19 cellular contexts compared by ENCODE assay signal in the genomic region with DNA sequence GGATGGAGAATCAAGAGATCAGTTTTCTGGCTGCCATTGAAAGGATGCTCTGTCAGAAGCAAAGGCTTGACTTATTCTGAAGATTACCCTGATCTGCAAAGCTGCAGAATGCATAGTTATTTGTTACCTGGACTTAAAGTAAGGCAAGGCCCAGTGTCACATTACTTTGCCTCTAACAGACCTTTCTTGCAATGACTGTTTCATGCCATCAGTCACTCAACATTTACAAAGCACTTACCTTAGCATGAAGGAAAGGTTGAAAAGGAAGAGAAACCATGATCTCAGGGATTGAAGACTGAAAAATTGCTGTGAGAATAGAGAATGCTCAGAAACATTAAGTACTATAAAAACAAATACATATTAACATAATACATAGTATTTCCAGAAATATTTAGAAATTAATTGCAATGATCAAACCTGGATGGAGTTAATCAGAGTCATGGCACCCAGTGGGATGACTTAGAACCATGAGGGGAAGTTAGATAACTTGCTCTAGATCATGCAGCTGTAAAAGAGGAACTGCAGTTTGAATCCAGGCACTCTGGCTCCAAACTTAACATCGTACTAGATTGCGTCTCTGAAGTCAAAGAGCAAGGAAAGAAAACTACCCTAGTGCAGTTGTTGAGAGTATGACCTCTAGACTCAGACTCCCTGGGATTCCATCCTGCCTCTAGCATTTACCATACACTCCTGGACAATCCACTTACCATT. TPM values are rescaled to one million over a fixed set of nuclear protein-coding genes. Genes with fewer than 3 reads are reported as not detected.
DNase-seq lines count a peak whose midpoint lies in the region; ATAC-seq, FAIRE-seq and TF ChIP-seq lines count a peak whose summit lies in the region.
"Had no signal": no experiment of that assay in that cellular context is flagged by ENCODE, and none has a peak within 500 bp of the region (broad histone marks: within the 10 kb centered on the region; RNA-seq: fewer than 3 reads in every experiment).

No MANE protein-coding gene starts in this region.

- peak; percentile 38 for ATAC-seq in GM21723 (IDR thresholded peaks at IDR 0.05; ENCODE audit: unreplicated experiment)
- ATAC-seq in left lung, result peak; percentile 29
- ATAC-seq in effector memory CD8-positive, alpha-beta T cell (replicated peaks), result no peak
- ATAC-seq in GM21526 (IDR thresholded peaks at IDR 0.05; ENCODE audit: low FRiP score, unreplicated experiment), result no peak
- ATAC-seq: gastrocnemius medialis; naive thymus-derived CD8-positive, alpha-beta T cell had no signal

- no TSS peak for BruUV-seq in Caco-2 (replicated peaks; lab: Mats Ljungman, UMichigan)

- intact Hi-C loops in left lung (cut with DNase I) (no loop called here), Caco-2 (cut with micrococcal nuclease; ENCODE audit: unreplicated experiment) (no loop called here)

- no peak for TF ChIP-seq POLR2A in GM12891 (IDR thresholded peaks at IDR 0.05; ENCODE audit: low read depth, low read length)

- H3K36me3 Mint-ChIP-seq in Caco-2 (ENCODE audit: insufficient read depth, unreplicated experiment), result no peaks in the 10 kb centered on the region
- H3K36me3 Mint-ChIP-seq in effector memory CD8-positive, alpha-beta T cell (ENCODE audit: insufficient read depth), result no peaks in the 10 kb centered on the region

- no peak overlapping the region for H3K4me3 Mint-ChIP-seq in Caco-2 (ENCODE audit: unreplicated experiment)
- H3K4me3 Mint-ChIP-seq in effector memory CD8-positive, alpha-beta T cell, result no peak overlapping the region
- H3K4me3 Mint-ChIP-seq: naive thymus-derived CD8-positive, alpha-beta T cell had no signal

- TF ChIP-seq CTCF in left lung (IDR thresholded peaks at IDR 0.05) (no peak), Caco-2 (IDR thresholded peaks at IDR 0.05; ENCODE audit: insufficient read depth in 1 of 2, low read depth in 1 of 2, low read length in 1 of 2, severe bottlenecking in 1 of 2, unreplicated experiment in 1 of 2) (no peak), D721Med (IDR thresholded peaks at IDR 0.05; ENCODE audit: insufficient read depth, missing control alignments) (no peak)

- peak overlapping the region in 1 of 2 donors; percentile 66 for H3K27ac ChIP-seq in left lung
- H3K27ac ChIP-seq: gastrocnemius medialis, SK-N-MC had no signal

- peaks cover 0 to 28% of the 10 kb centered on the region in 2 donors for H3K4me1 ChIP-seq in left lung
- no peaks in the 10 kb centered on the region for H3K4me1 ChIP-seq in Caco-2
- H3K4me1 ChIP-seq: gastrocnemius medialis had no signal

- no peaks in the 10 kb centered on the region for H3K27me3 Mint-ChIP-seq in Caco-2 (ENCODE audit: insufficient read depth, unreplicated experiment)
- H3K27me3 Mint-ChIP-seq in effector memory CD8-positive, alpha-beta T cell, result no peaks in the 10 kb centered on the region
- H3K27me3 Mint-ChIP-seq: naive thymus-derived CD8-positive, alpha-beta T cell had no signal

- H3K9me3 Mint-ChIP-seq in Caco-2 (ENCODE audit: unreplicated experiment), result no peaks in the 10 kb centered on the region
- H3K9me3 Mint-ChIP-seq in effector memory CD8-positive, alpha-beta T cell, result no peaks in the 10 kb centered on the region
- H3K9me3 Mint-ChIP-seq: naive thymus-derived CD8-positive, alpha-beta T cell had no signal

- DNase-seq in GM12891 (ENCODE audit: insufficient read length, low spot score) (no peak), NOMO-1 (lab: John Stamatoyannopoulos, UW; ENCODE audit: unreplicated experiment in 2 of 2) (peak; percentile 48 to 80), left lung (no peak), Caco-2 (no peak), D721Med (ENCODE audit: insufficient read length, low spot score) (no peak)
- no peak for DNase-seq in effector memory CD8-positive, alpha-beta T cell
- DNase-seq: activated CD4-positive, alpha-beta T cell treated with anti-CD3 and anti-CD28 coated beads for 48 hours; activated effector memory CD4-positive, alpha-beta T cell treated with Interleukin-2 at 50 U/mL for 16 hours; effector CD8-positive, alpha-beta T cell; gastrocnemius medialis; naive thymus-derived CD8-positive, alpha-beta T cell; NCI-H1694 treated with DMSO at 0.1 percent for 48 hours; NCI-H82; stimulated activated CD4-positive, alpha-beta T cell treated with anti-CD3 and anti-CD28 coated beads, Interleukin-4, amount 100 ng/mL, for 1 hour; stimulated activated naive CD4-positive, alpha-beta T cell treated with Interleukin-2 at 50 U/mL for 16 hours had no signal

- H3K27me3 ChIP-seq in left lung, result no peaks in the 10 kb centered on the region
- no peaks in the 10 kb centered on the region for H3K27me3 ChIP-seq in Caco-2 (replicated peaks; ENCODE audit: control insufficient read depth, insufficient read depth, low read length)
- H3K27me3 ChIP-seq: gastrocnemius medialis had no signal

- no peaks in the 10 kb centered on the region for H3K9me3 ChIP-seq in left lung
- H3K9me3 ChIP-seq in Caco-2, result no peaks in the 10 kb centered on the region; the same call in 1 of the 2 replicates
- H3K9me3 ChIP-seq: gastrocnemius medialis had no signal

- CTCF ChIA-PET in Caco-2 (lab: Charles Lee), result no interaction called here

- H3K27ac Mint-ChIP-seq in Caco-2 (ENCODE audit: unreplicated experiment), result no peak overlapping the region
- no peak overlapping the region for H3K27ac Mint-ChIP-seq in effector memory CD8-positive, alpha-beta T cell
- H3K27ac Mint-ChIP-seq: naive thymus-derived CD8-positive, alpha-beta T cell had no signal

- H3K4me3 ChIP-seq in left lung (no peak overlapping the region), Caco-2 (ENCODE audit: low read depth, low read length) (no peak overlapping the region)
- H3K4me3 ChIP-seq: gastrocnemius medialis, SK-N-MC had no signal

- peaks cover 6% of the 10 kb centered on the region for H3K4me1 Mint-ChIP-seq in Caco-2 (ENCODE audit: low read depth, unreplicated experiment)
- H3K4me1 Mint-ChIP-seq in effector memory CD8-positive, alpha-beta T cell (ENCODE audit: low read depth in 2 of 2), result no peaks in the 10 kb centered on the region

- H3K36me3 ChIP-seq in left lung (no peaks in the 10 kb centered on the region), Caco-2 (ENCODE audit: control insufficient read depth, insufficient read depth, low read length) (no peaks in the 10 kb centered on the region)
- H3K36me3 ChIP-seq: gastrocnemius medialis had no signal

- POLR2A ChIA-PET in Caco-2 (lab: Charles Lee), result no interaction called here

- FAIRE-seq in GM12891 (lab: Jason Lieb, UNC) (peak; percentile 90), D721Med (lab: Jason Lieb, UNC) (no peak)
- FAIRE-seq: H1 had no signal

TF ChIP-seq in GM12891, 5 proteins besides CTCF, POLR2A, EP300 and RAD21:
- TF ChIP-seq PAX5 (IDR thresholded peaks at IDR 0.05; ENCODE audit: insufficient read depth, low read length, severe bottlenecking) (no peak), SPI1 (IDR thresholded peaks at IDR 0.05; ENCODE audit: low read depth, low read length) (peak; percentile 98)

RNA-seq across cellular contexts. Expression of gene FAM117B, which starts 26.5 kb away (rescaled TPM):
- 1.0 TPM for polyA plus RNA-seq in GM12891 (2012; ENCODE audit: low read depth, missing spikeins)
- total RNA-seq in left lung, result 10 to 100 TPM in 1 of 2 donors, 1 to 10 TPM in 1; 4.9 to 10.5 TPM
- total RNA-seq in Caco-2 (2022), result 9.6 and 9.8 TPM in 2 replicates

Comparison
In these comparisons a context has a peak if more than half of its experiments do, and no peak if none do; other contexts are left out.
1. DNase-seq: peak in NOMO-1 (2 of 2); none in GM12891 (single experiment), left lung (0 of 2), Caco-2 (0 of 2), effector memory CD8-positive, alpha-beta T cell (0 of 3) and D721Med (single experiment).
2. ATAC-seq: peak in GM21723 (single experiment) and left lung (single experiment); none in effector memory CD8-positive, alpha-beta T cell (single experiment) and GM21526 (single experiment).